25 cellular contexts compared by ENCODE assay signal in genomic region chr3:191175102-191175501, GRCh38. TPM values are rescaled to one million over a fixed set of nuclear protein-coding genes. Genes with fewer than 3 reads are reported as not detected.
"Had no signal": no experiment of that assay in that cellular context is flagged by ENCODE, and none has a peak within 500 bp of the region (broad histone marks: within the 10 kb centered on the region; RNA-seq: fewer than 3 reads in every experiment).

No MANE protein-coding gene starts in this region.

- DNase-seq: IMR-90, KG1, MG63, NCI-H1092, NCI-H1105 treated with DMSO at 0.1 percent for 48 hours, NCI-H1436 treated with DMSO at 0.1 percent for 48 hours, NCI-H1694, NCI-H187 treated with DMSO at 0.1 percent for 48 hours, NCI-H2029 treated with DMSO at 0.1 percent for 48 hours, NCI-H2171 treated with DMSO at 0.1 percent for 48 hours, NCI-H345, NCI-H446 treated with DMSO at 0.1 percent for 48 hours, NCI-H510A treated with DMSO at 0.1 percent for 48 hours, NCI-H526, NCI-H82, Right ventricle myocardium superior, RPMI8226, SIG-M5, SW 1271, T-cell had no signal

- ATAC-seq: HepG2, T-cell had no signal

- H3K9me3 ChIP-seq: MG63, SJSA1 had no signal

- H3K27ac ChIP-seq: SJSA1, SK-N-MC had no signal

- H3K36me3 ChIP-seq: MG63, SJSA1 had no signal

- H3K4me3 ChIP-seq: MG63, SJSA1, SK-N-MC had no signal

- FAIRE-seq: HepG2, RCC 7860 had no signal

- H3K4me1 ChIP-seq: SJSA1 had no signal

- H3K27me3 ChIP-seq: MG63, SJSA1 had no signal

RNA-seq across cellular contexts. Expression of gene OSTN, which starts 23.9 kb away (rescaled TPM):
- total RNA-seq: HepG2, HT1080, IMR-90, Right ventricle myocardium superior, SJSA1, T-cell had no signal
- polyA plus RNA-seq: HepG2, IMR-90 had no signal
